In genomic region chr2:187580462-187581124, GRCh38 we compare ENCODE assay signal across 9 cellular contexts. TPM values are rescaled to one million over a fixed set of nuclear protein-coding genes. Genes with fewer than 3 reads are reported as not detected.
DNase-seq lines count a peak whose midpoint lies in the region; ATAC-seq and TF ChIP-seq lines count a peak whose summit lies in the region.
"Had no signal": no experiment of that assay in that cellular context is flagged by ENCODE, and none has a peak within 500 bp of the region (broad histone marks: within the 10 kb centered on the region; RNA-seq: fewer than 3 reads in every experiment).

No MANE protein-coding gene starts in this region.

- WGBS in heart left ventricle, 4 donors: 26 to 30% (median 29%) methylated on average over 7 of the region's 7 CpGs

- intact Hi-C loops in heart left ventricle (cut with DNase I): loop anchor here (1.0 to 10.0 kb wide), 14 partner anchors 78 to 1834 kb away; no protein-coding TSS in a partner anchor
- intact Hi-C loops in mucosa of descending colon (cut with DNase I, micrococcal nuclease): loop anchor here in 1 of 2 donors (2.0 to 5.0 kb wide), 2 partner anchors 78 to 262 kb away; no protein-coding TSS in a partner anchor

- no peaks in the 10 kb centered on the region for H3K27me3 ChIP-seq in heart left ventricle

- H3K4me3 ChIP-seq in heart left ventricle (peak overlapping the region in 10 of 12 donors; percentile 9 to 54 (median 31)), mucosa of descending colon (no peak overlapping the region)

- peak; percentile 33 for DNase-seq in NCI-H2196 (lab: John Stamatoyannopoulos, UW; ENCODE audit: unreplicated experiment)
- DNase-seq in NCI-H2196 treated with DMSO at 0.1 percent for 48 hours (lab: John Stamatoyannopoulos, UW; ENCODE audit: unreplicated experiment): no peak
- DNase-seq in LoVo (ENCODE audit: low spot score): peak; percentile 70
- DNase-seq in SW480 (ENCODE audit: low spot score): peak; percentile 23
- no peak for DNase-seq in heart left ventricle
- DNase-seq in smooth muscle cell of the brain vasculature (ENCODE audit: low read depth, low spot score): peak; percentile 65
- no peak for DNase-seq in mucosa of descending colon

- H3K9me3 ChIP-seq in heart left ventricle: no peaks in the 10 kb centered on the region
- H3K9me3 ChIP-seq in mucosa of descending colon: no peaks in the 10 kb centered on the region

- H3K4me1 ChIP-seq in heart left ventricle (peaks cover 0 to 26% (median 5%) of the 10 kb centered on the region in 12 donors), mucosa of descending colon (ENCODE audit: low read depth) (no peaks in the 10 kb centered on the region)

- peak overlapping the region in 1 of 12 donors; percentile 16 for H3K27ac ChIP-seq in heart left ventricle
- H3K27ac ChIP-seq: C4-2B had no signal

- H3K36me3 ChIP-seq in heart left ventricle (no peaks in the 10 kb centered on the region), mucosa of descending colon (ENCODE audit: low read depth) (no peaks in the 10 kb centered on the region)

- TF ChIP-seq POLR2A in heart left ventricle (IDR thresholded peaks at IDR 0.05): no peak

- peak in 2 of 4 donors; percentile 48 to 67 for ATAC-seq in heart left ventricle
- ATAC-seq in mucosa of descending colon: no peak
- ATAC-seq in GM21381 (IDR thresholded peaks at IDR 0.05; ENCODE audit: unreplicated experiment): no peak

- TF ChIP-seq CTCF in heart left ventricle (IDR thresholded peaks at IDR 0.05) (peak; percentile 24 to 72 (median 49)), mucosa of descending colon (IDR thresholded peaks at IDR 0.05) (no peak)

RNA-seq across cellular contexts. Expression of gene TFPI, which starts 26.4 kb away (rescaled TPM):
- total RNA-seq in heart left ventricle (10 to 100 TPM; 18.2 to 63.7 (median 25.0) TPM), mucosa of descending colon (10 to 100 TPM; 16.3 to 46.7 (median 31.5) TPM)
- polyA plus RNA-seq in heart left ventricle: 10 to 100 TPM; 13.5 to 24.6 TPM

Comparison
In these comparisons a context has a peak if more than half of its experiments do, and no peak if none do; other contexts are left out.
1. DNase-seq: peak in NCI-H2196 (single experiment), LoVo (single experiment), SW480 (single experiment) and smooth muscle cell of the brain vasculature (single experiment); none in NCI-H2196 treated with DMSO at 0.1 percent for 48 hours (single experiment), heart left ventricle (0 of 5) and mucosa of descending colon (0 of 3).